1 cellular context compared by ENCODE assay signal in the genomic region with DNA sequence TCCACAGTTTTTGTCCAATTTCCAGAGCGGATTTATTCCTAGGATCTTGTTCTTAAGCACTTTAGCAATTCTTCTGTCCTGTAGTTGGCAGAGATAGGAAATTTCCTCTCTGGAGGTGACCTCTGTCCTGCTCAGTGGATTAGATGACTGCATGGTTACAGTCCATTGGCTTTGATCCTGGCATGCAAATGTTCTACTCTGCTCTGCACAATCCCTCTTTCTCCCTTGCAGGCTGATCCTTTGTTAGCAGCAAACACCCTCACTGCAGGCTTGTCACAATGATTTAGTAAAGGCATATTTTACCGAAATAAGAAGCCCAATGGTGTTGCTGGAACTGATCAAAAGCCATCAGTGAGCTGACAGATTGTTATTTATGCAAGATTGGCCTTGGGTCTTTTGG.
TF ChIP-seq lines count a peak whose summit lies in the region.

No MANE protein-coding gene starts in this region.

TF ChIP-seq in HepG2, 621 proteins besides CTCF, POLR2A, EP300 and RAD21 (continued from another document):
- TF ChIP-seq E2F1 (CRISPR knock-in tag; IDR thresholded peaks at IDR 0.05) (no peak), ZNF432 (CRISPR knock-in tag; IDR thresholded peaks at IDR 0.05; ENCODE audit: borderline replicate concordance) (no peak), ZFYVE20 (CRISPR knock-in tag; IDR thresholded peaks at IDR 0.05; ENCODE audit: borderline replicate concordance, low read depth) (no peak), ZNF180 (CRISPR knock-in tag; IDR thresholded peaks at IDR 0.05; ENCODE audit: borderline replicate concordance, low read depth) (no peak), SIN3A (IDR thresholded peaks at IDR 0.05; ENCODE audit: borderline replicate concordance, low read depth, low read length) (no peak)
TF ChIP-seq in HepG2: peak in this region for 0.
